8 cellular contexts compared by ENCODE assay signal in the genomic region with DNA sequence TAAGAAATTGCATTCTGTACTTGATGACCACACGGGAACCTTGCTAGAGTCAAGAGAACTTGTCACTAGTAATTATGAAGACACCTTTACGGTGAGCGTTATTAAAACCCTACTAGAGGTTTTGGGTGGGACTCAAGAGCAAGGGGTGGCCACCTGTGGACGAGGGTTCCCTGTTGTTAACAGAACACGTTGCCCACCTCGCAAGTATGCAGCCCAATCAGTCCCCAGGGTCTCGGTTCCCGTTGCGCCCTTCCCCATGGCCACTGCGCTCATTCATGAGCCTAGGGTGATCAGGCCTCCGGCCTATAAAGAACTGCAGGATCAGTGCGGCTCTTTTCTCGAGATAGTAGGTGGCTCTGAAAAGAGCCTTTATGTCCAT. TPM values are rescaled to one million over a fixed set of nuclear protein-coding genes. Genes with fewer than 3 reads are reported as not detected.
DNase-seq lines count a peak whose midpoint lies in the region; ATAC-seq and TF ChIP-seq lines count a peak whose summit lies in the region.

No MANE protein-coding gene starts in this region.

- H3K4me3 ChIP-seq in mucosa of descending colon, result peak overlapping the region; percentile 18

- H3K9me3 Mint-ChIP-seq in stimulated activated naive CD8-positive, alpha-beta T cell treated with anti-CD3 and anti-CD28 coated beads, Interleukin-15, Interleukin-2, amounts not matched to agents 100 ng/mL and 50 ng/mL, for 24 hours, result no peaks in the 10 kb centered on the region

- no peak for ATAC-seq in stimulated activated naive CD8-positive, alpha-beta T cell treated with anti-CD3 and anti-CD28 coated beads, Interleukin-15, Interleukin-2, amounts not matched to agents 100 U/mL and 50 U/mL, for 24 hours
- ATAC-seq in HG03571 (IDR thresholded peaks at IDR 0.05; ENCODE audit: unreplicated experiment) (peak; percentile 4), mucosa of descending colon (peak; percentile 15), HG03565 (IDR thresholded peaks at IDR 0.05; ENCODE audit: unreplicated experiment) (no peak)

- intact Hi-C loops in mucosa of descending colon (cut with DNase I, micrococcal nuclease), result no loop called here

- peaks cover 41% of the 10 kb centered on the region for H3K4me1 Mint-ChIP-seq in stimulated activated naive CD8-positive, alpha-beta T cell treated with anti-CD3 and anti-CD28 coated beads, Interleukin-15, Interleukin-2, amounts not matched to agents 100 ng/mL and 50 ng/mL, for 24 hours (ENCODE audit: low read depth)

- in situ Hi-C loops in KBM-7 (cut with MboI; ENCODE audit: low pct_unique_long_range_greater_than_20kb, low sequenced_read_pairs), result no loop called here

- H3K36me3 ChIP-seq in mucosa of descending colon (ENCODE audit: low read depth), result no peaks in the 10 kb centered on the region

- H3K4me1 ChIP-seq in mucosa of descending colon (ENCODE audit: low read depth), result peaks cover 18% of the 10 kb centered on the region

- H3K27ac ChIP-seq in caudate nucleus (ENCODE audit: low read depth, low read length), result peak overlapping the region; percentile 85

- TF ChIP-seq CTCF in mucosa of descending colon (IDR thresholded peaks at IDR 0.05) (no peak), GM10266 (IDR thresholded peaks at IDR 0.05; ENCODE audit: control insufficient read depth, insufficient read depth, low read depth, missing control alignments) (no peak)

- H3K4me3 Mint-ChIP-seq in stimulated activated naive CD8-positive, alpha-beta T cell treated with anti-CD3 and anti-CD28 coated beads, Interleukin-15, Interleukin-2, amounts not matched to agents 100 ng/mL and 50 ng/mL, for 24 hours, result peak overlapping the region; percentile 97

- H3K36me3 Mint-ChIP-seq in stimulated activated naive CD8-positive, alpha-beta T cell treated with anti-CD3 and anti-CD28 coated beads, Interleukin-15, Interleukin-2, amounts not matched to agents 100 ng/mL and 50 ng/mL, for 24 hours (ENCODE audit: low read depth), result peaks cover 11% of the 10 kb centered on the region

- H3K27me3 Mint-ChIP-seq in stimulated activated naive CD8-positive, alpha-beta T cell treated with anti-CD3 and anti-CD28 coated beads, Interleukin-15, Interleukin-2, amounts not matched to agents 100 ng/mL and 50 ng/mL, for 24 hours, result peaks cover 18% of the 10 kb centered on the region

- no peak for DNase-seq in stimulated activated naive CD8-positive, alpha-beta T cell treated with anti-CD3 and anti-CD28 coated beads, Interleukin-15, Interleukin-2, amounts not matched to agents 100 U/mL and 50 U/mL, for 24 hours
- DNase-seq in caudate nucleus (lab: John Stamatoyannopoulos, UW) (peak in 1 of 61 donors; percentile 16), mucosa of descending colon (no peak), KBM-7 (no peak), GM10266 (ENCODE audit: extremely low spot score) (no peak)

- peak overlapping the region; percentile 93 for H3K27ac Mint-ChIP-seq in stimulated activated naive CD8-positive, alpha-beta T cell treated with anti-CD3 and anti-CD28 coated beads, Interleukin-15, Interleukin-2, amounts not matched to agents 100 ng/mL and 50 ng/mL, for 24 hours

- no peaks in the 10 kb centered on the region for H3K9me3 ChIP-seq in mucosa of descending colon

RNA-seq across cellular contexts. Expression of a gene that starts 30.2 kb away (rescaled TPM):
- total RNA-seq in mucosa of descending colon, result 10 to 100 TPM; 67.7 to 84.0 (median 68.4) TPM

RNA-seq across cellular contexts. Expression of a gene that starts 40.3 kb away (rescaled TPM):
- total RNA-seq in mucosa of descending colon, result under 1 TPM in 2 of 3 donors, not detected in 1; 0.39 to 0.76 TPM

RNA-seq across cellular contexts. Expression of a gene that starts 50.4 kb away (rescaled TPM):
- total RNA-seq in mucosa of descending colon, result 10 to 100 TPM; 32.1 to 40.4 (median 35.0) TPM

Comparison
In these comparisons a context has a peak if more than half of its experiments do, and no peak if none do; other contexts are left out.
1. ATAC-seq: peak in HG03571 (single experiment) and mucosa of descending colon (single experiment); none in stimulated activated naive CD8-positive, alpha-beta T cell treated with anti-CD3 and anti-CD28 coated beads, Interleukin-15, Interleukin-2, amounts not matched to agents 100 U/mL and 50 U/mL, for 24 hours (single experiment) and HG03565 (single experiment).